9 cellular contexts compared by ENCODE assay signal in the genomic region with DNA sequence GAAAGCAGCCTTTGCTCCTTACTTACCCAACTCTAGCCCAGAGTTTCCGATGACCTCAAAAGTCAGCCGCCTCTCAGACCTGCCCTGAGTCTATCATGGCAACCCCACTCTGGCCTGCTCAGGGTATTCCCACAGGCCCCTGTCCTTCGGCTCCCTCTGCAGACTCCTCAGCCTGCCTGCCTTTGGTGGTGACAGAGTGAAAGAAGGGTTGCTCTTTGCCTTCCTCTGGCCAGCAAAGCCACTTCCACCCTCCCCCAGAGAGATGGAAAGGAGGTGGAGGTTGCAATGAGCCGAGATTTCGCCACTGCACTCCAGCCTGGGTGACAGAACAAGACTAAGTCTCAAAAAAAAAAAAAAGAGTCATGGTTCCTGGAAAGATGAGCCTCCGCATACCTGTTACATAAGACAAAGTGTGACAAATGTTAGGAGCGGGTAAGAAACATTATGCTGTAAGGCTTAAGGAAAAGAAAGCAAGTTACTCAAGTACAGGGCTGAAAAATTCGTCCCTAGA. TPM values are rescaled to one million over a fixed set of nuclear protein-coding genes. Genes with fewer than 3 reads are reported as not detected.
DNase-seq lines count a peak whose midpoint lies in the region; ATAC-seq and TF ChIP-seq lines count a peak whose summit lies in the region.
"Had no signal": no experiment of that assay in that cellular context is flagged by ENCODE, and none has a peak within 500 bp of the region (broad histone marks: within the 10 kb centered on the region; RNA-seq: fewer than 3 reads in every experiment).

No MANE protein-coding gene starts in this region.

- H3K4me3 ChIP-seq in RWPE2 (ENCODE audit: severe bottlenecking) (no peak overlapping the region), endodermal cell (ENCODE audit: low read length) (no peak overlapping the region), suprapubic skin (no peak overlapping the region)

- peak overlapping the region; percentile 9 for H3K4me3 Mint-ChIP-seq in activated naive CD8-positive, alpha-beta T cell
- no peak overlapping the region for H3K4me3 Mint-ChIP-seq in activated naive CD8-positive, alpha-beta T cell treated with anti-CD3 and anti-CD28 coated beads for 36 hours
- no peak overlapping the region for H3K4me3 Mint-ChIP-seq in endodermal cell

- no peaks in the 10 kb centered on the region for H3K27me3 Mint-ChIP-seq in activated naive CD8-positive, alpha-beta T cell
- no peaks in the 10 kb centered on the region for H3K27me3 Mint-ChIP-seq in activated naive CD8-positive, alpha-beta T cell treated with anti-CD3 and anti-CD28 coated beads for 36 hours
- H3K27me3 Mint-ChIP-seq in endodermal cell (ENCODE audit: insufficient read depth), result no peaks in the 10 kb centered on the region

- no peak for DNase-seq in activated naive CD8-positive, alpha-beta T cell treated with anti-CD3 and anti-CD28 coated beads for 36 hours
- no peak for DNase-seq in RWPE2 (ENCODE audit: low spot score)
- peak; percentile 84 for DNase-seq in endodermal cell
- peak; percentile 37 for DNase-seq in stimulated activated naive CD8-positive, alpha-beta T cell treated with anti-CD3 and anti-CD28 coated beads, Interleukin-15, Interleukin-2, amounts not matched to agents 100 U/mL and 50 U/mL, for 24 hours
- no peak for DNase-seq in suprapubic skin (ENCODE audit: low spot score in 2 of 2)

- H3K9me3 ChIP-seq in RWPE2 (ENCODE audit: severe bottlenecking) (no peaks in the 10 kb centered on the region), endodermal cell (ENCODE audit: control insufficient read depth, low read length) (no peaks in the 10 kb centered on the region), suprapubic skin (no peaks in the 10 kb centered on the region)

- H3K36me3 Mint-ChIP-seq in activated naive CD8-positive, alpha-beta T cell, result no peaks in the 10 kb centered on the region
- no peaks in the 10 kb centered on the region for H3K36me3 Mint-ChIP-seq in activated naive CD8-positive, alpha-beta T cell treated with anti-CD3 and anti-CD28 coated beads for 36 hours
- H3K36me3 Mint-ChIP-seq in endodermal cell (ENCODE audit: low read depth), result no peaks in the 10 kb centered on the region

- H3K36me3 ChIP-seq in RWPE2 (ENCODE audit: low read depth), result no peaks in the 10 kb centered on the region
- H3K36me3 ChIP-seq in endodermal cell (ENCODE audit: control insufficient read depth, insufficient read depth, low read length), result no peaks in the 10 kb centered on the region
- no peaks in the 10 kb centered on the region for H3K36me3 ChIP-seq in suprapubic skin

- H3K27me3 ChIP-seq in RWPE2 (ENCODE audit: insufficient read depth, poor library complexity, severe bottlenecking), result no peaks in the 10 kb centered on the region
- H3K27me3 ChIP-seq in endodermal cell (ENCODE audit: control insufficient read depth, insufficient read depth, low read length, poor library complexity, severe bottlenecking), result no peaks in the 10 kb centered on the region
- no peaks in the 10 kb centered on the region for H3K27me3 ChIP-seq in suprapubic skin

- WGBS in endodermal cell (ENCODE audit: insufficient coverage in 1 of 2, insufficient read length in 1 of 2), 2 experiments, result 77 to 82% methylated on average over 4 to 8 of the region's 8 CpGs
- WGBS in suprapubic skin, result 81% methylated on average over 8 of the region's 8 CpGs

- no peaks in the 10 kb centered on the region for H3K9me3 Mint-ChIP-seq in activated naive CD8-positive, alpha-beta T cell (ENCODE audit: low read depth)
- no peaks in the 10 kb centered on the region for H3K9me3 Mint-ChIP-seq in activated naive CD8-positive, alpha-beta T cell treated with anti-CD3 and anti-CD28 coated beads for 36 hours
- no peaks in the 10 kb centered on the region for H3K9me3 Mint-ChIP-seq in endodermal cell

- peak overlapping the region; percentile 25 for H3K27ac Mint-ChIP-seq in activated naive CD8-positive, alpha-beta T cell
- no peak overlapping the region for H3K27ac Mint-ChIP-seq in activated naive CD8-positive, alpha-beta T cell treated with anti-CD3 and anti-CD28 coated beads for 36 hours
- peak overlapping the region; percentile 77 for H3K27ac Mint-ChIP-seq in endodermal cell

- no peak for TF ChIP-seq POLR2A in suprapubic skin (IDR thresholded peaks at IDR 0.05)

- no peak overlapping the region for H3K27ac ChIP-seq in RWPE2 (ENCODE audit: poor library complexity, severe bottlenecking)
- no peak overlapping the region for H3K27ac ChIP-seq in endodermal cell (ENCODE audit: low read depth, low read length)
- no peak overlapping the region for H3K27ac ChIP-seq in suprapubic skin
- H3K27ac ChIP-seq: C4-2B had no signal

- H3K9ac ChIP-seq in endodermal cell (ENCODE audit: extremely low read depth, low read length, poor library complexity, severe bottlenecking), result no peak overlapping the region

- H3K4me1 ChIP-seq in RWPE2 (ENCODE audit: insufficient read depth, poor library complexity, severe bottlenecking) (peaks cover 3% of the 10 kb centered on the region), endodermal cell (ENCODE audit: control insufficient read depth, insufficient read depth, low read length) (peaks cover 6% of the 10 kb centered on the region), suprapubic skin (peaks cover 14% of the 10 kb centered on the region)

- no peak for TF ChIP-seq EP300 in suprapubic skin (IDR thresholded peaks at IDR 0.05)

- peak; percentile 12 for TF ChIP-seq CTCF in RWPE2 (IDR thresholded peaks at IDR 0.05; ENCODE audit: poor library complexity, severe bottlenecking)
- peak; percentile 37 for TF ChIP-seq CTCF in endodermal cell (conservative IDR thresholded peaks at IDR 0.05)
- TF ChIP-seq CTCF in suprapubic skin (IDR thresholded peaks at IDR 0.05), result no peak

- ATAC-seq in RWPE2 (ENCODE audit: low read depth) (0 out of 3 replicates have a peak, but pooled peaks have one; percentile 15), GM18909 (IDR thresholded peaks at IDR 0.05; ENCODE audit: poor library complexity, unreplicated experiment) (no peak), GM18867 (IDR thresholded peaks at IDR 0.05; ENCODE audit: unreplicated experiment) (no peak)
- peak; percentile 77 for ATAC-seq in stimulated activated naive CD8-positive, alpha-beta T cell treated with anti-CD3 and anti-CD28 coated beads, Interleukin-15, Interleukin-2, amounts not matched to agents 100 U/mL and 50 U/mL, for 24 hours

- H3K4me1 Mint-ChIP-seq in activated naive CD8-positive, alpha-beta T cell (ENCODE audit: low read depth), result peaks cover 50% of the 10 kb centered on the region
- peaks cover 41% of the 10 kb centered on the region for H3K4me1 Mint-ChIP-seq in activated naive CD8-positive, alpha-beta T cell treated with anti-CD3 and anti-CD28 coated beads for 36 hours
- H3K4me1 Mint-ChIP-seq in endodermal cell, result peaks cover 19% of the 10 kb centered on the region

RNA-seq across cellular contexts. Expression of gene SMIM33, which starts 2.3 kb away (rescaled TPM):
- total RNA-seq in activated naive CD8-positive, alpha-beta T cell treated with anti-CD3 and anti-CD28 coated beads for 36 hours, result under 1 TPM in 1 of 2 experiments, not detected in 1; 0.16 TPM
- total RNA-seq in endodermal cell (not detected), suprapubic skin (not detected)
- polyA plus RNA-seq in endodermal cell (2013, experiment 1 of 2), result not detected
- not detected for polyA plus RNA-seq in endodermal cell (2013, experiment 2 of 2)

RNA-seq across cellular contexts. Expression of gene ECSCR, which starts 5.9 kb away (rescaled TPM):
- under 1 TPM; 0.36 to 0.49 TPM for total RNA-seq in activated naive CD8-positive, alpha-beta T cell treated with anti-CD3 and anti-CD28 coated beads for 36 hours
- total RNA-seq in endodermal cell, result under 1 TPM in 1 of 2 donors, not detected in 1; 0.62 TPM
- 1.0 TPM for polyA plus RNA-seq in endodermal cell (2013, experiment 1 of 2)
- 0.46 TPM for polyA plus RNA-seq in endodermal cell (2013, experiment 2 of 2)
- total RNA-seq in suprapubic skin, result 10 to 100 TPM in 2 of 4 donors, 1 to 10 TPM in 2; 4.2 to 16.6 (median 9.4) TPM

RNA-seq across cellular contexts. Expression of gene STING1, which starts 14.1 kb away (rescaled TPM):
- 10 to 100 TPM; 37.4 to 40.5 TPM for total RNA-seq in activated naive CD8-positive, alpha-beta T cell treated with anti-CD3 and anti-CD28 coated beads for 36 hours
- under 1 TPM in 1 of 2 donors, not detected in 1; 0.20 TPM for total RNA-seq in endodermal cell
- 0.43 TPM for polyA plus RNA-seq in endodermal cell (2013, experiment 1 of 2)
- 0.91 TPM for polyA plus RNA-seq in endodermal cell (2013, experiment 2 of 2)
- total RNA-seq in suprapubic skin, result 10 to 100 TPM; 11.3 to 20.3 (median 14.8) TPM

RNA-seq across cellular contexts. Expression of gene DNAJC18, which starts 29.2 kb away (rescaled TPM):
- 10 to 100 TPM; 20.5 to 21.8 TPM for total RNA-seq in activated naive CD8-positive, alpha-beta T cell treated with anti-CD3 and anti-CD28 coated beads for 36 hours
- total RNA-seq in endodermal cell, result 10 to 100 TPM; 21.8 to 26.6 TPM
- 30.9 TPM for polyA plus RNA-seq in endodermal cell (2013, experiment 1 of 2)
- 32.0 TPM for polyA plus RNA-seq in endodermal cell (2013, experiment 2 of 2)
- total RNA-seq in suprapubic skin, result 1 to 10 TPM; 2.2 to 7.2 (median 2.9) TPM

Comparison
In these comparisons a context has a peak if more than half of its experiments do, and no peak if none do; other contexts are left out.
1. DNase-seq: peak in endodermal cell (single experiment) and stimulated activated naive CD8-positive, alpha-beta T cell treated with anti-CD3 and anti-CD28 coated beads, Interleukin-15, Interleukin-2, amounts not matched to agents 100 U/mL and 50 U/mL, for 24 hours (single experiment); none in activated naive CD8-positive, alpha-beta T cell treated with anti-CD3 and anti-CD28 coated beads for 36 hours (single experiment), RWPE2 (single experiment) and suprapubic skin (0 of 2).
2. ATAC-seq: peak in RWPE2 (single experiment) and stimulated activated naive CD8-positive, alpha-beta T cell treated with anti-CD3 and anti-CD28 coated beads, Interleukin-15, Interleukin-2, amounts not matched to agents 100 U/mL and 50 U/mL, for 24 hours (single experiment); none in GM18909 (single experiment) and GM18867 (single experiment).
3. CTCF ChIP-seq: peak in RWPE2 (single experiment) and endodermal cell (single experiment); none in suprapubic skin (0 of 2).
4. RNA of gene STING1, which starts 14.1 kb away (total RNA-seq): 37.4 to 40.5 TPM in activated naive CD8-positive, alpha-beta T cell treated with anti-CD3 and anti-CD28 coated beads for 36 hours and 11.3 to 20.3 TPM in suprapubic skin; 0.20 TPM in endodermal cell; every median in the first group is over 4 times any median in the second.